Comparison of ENCODE assay signal across 10 cellular contexts in the genomic region with DNA sequence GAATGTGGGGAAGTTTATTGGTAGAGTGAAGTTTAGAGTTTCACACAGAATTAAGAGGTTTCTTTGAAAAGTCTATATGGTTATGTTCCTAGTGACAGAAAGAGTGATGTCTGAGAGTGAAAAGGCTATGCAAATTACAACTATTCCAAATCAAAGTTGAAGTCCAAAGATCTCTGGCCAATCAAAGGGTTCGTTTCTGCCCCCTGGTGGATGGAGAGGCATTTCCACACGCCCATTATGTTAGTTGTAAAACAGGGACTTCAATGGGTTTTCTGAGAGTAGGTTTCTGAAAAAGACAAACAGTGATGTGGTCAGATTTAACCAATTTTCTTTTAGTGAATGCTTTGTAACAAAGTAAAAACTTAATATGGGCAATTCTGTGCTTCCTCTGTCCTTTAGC.
DNase-seq lines count a peak whose midpoint lies in the region; ATAC-seq and TF ChIP-seq lines count a peak whose summit lies in the region.
"Had no signal": no experiment of that assay in that cellular context is flagged by ENCODE, and none has a peak within 500 bp of the region (broad histone marks: within the 10 kb centered on the region; RNA-seq: fewer than 3 reads in every experiment).

No MANE protein-coding gene starts in this region.

- ATAC-seq in HG03159 (IDR thresholded peaks at IDR 0.05; ENCODE audit: unreplicated experiment) (peak; percentile 66), lower lobe of right lung (peak in 1 of 2 donors; percentile 43)

- no peak overlapping the region for H2BK12ac ChIP-seq in neuronal stem cell (ENCODE audit: low read length)

- TF ChIP-seq CTCF in AG09309 (IDR thresholded peaks at IDR 0.05; ENCODE audit: control insufficient read depth, insufficient read depth, low read depth, low read length, missing control alignments) (peak; percentile 7), GM12865 (IDR thresholded peaks at IDR 0.05; ENCODE audit: insufficient read depth, low read depth, low read length, missing control alignments) (peak; percentile 63), WERI-Rb-1 (IDR thresholded peaks at IDR 0.05; ENCODE audit: low read depth, low read length) (peak; percentile 54; the same call in 1 of the 2 replicates), lower lobe of right lung (IDR thresholded peaks at IDR 0.05) (peak; percentile 63)

- H3K27ac ChIP-seq in WERI-Rb-1 (no peak overlapping the region), lower lobe of right lung (no peak overlapping the region), neuronal stem cell (replicated peaks; ENCODE audit: low read length) (no peak overlapping the region)
- H3K27ac ChIP-seq: HL-60 had no signal

- no peak overlapping the region for H3K4ac ChIP-seq in neuronal stem cell (ENCODE audit: low read length)

- H3K4me3 ChIP-seq in AG09309 (ENCODE audit: control insufficient read depth, low read depth, low read length) = no peak overlapping the region
- no peak overlapping the region for H3K4me3 ChIP-seq in GM12865 (ENCODE audit: low read depth, low read length)
- H3K4me3 ChIP-seq in WERI-Rb-1 (ENCODE audit: low read depth, low read length) = no peak overlapping the region
- H3K4me3 ChIP-seq in lower lobe of right lung = no peak overlapping the region
- no peak overlapping the region for H3K4me3 ChIP-seq in neuronal stem cell (ENCODE audit: low read length in 2 of 2)

- no peaks in the 10 kb centered on the region for H3K4me1 ChIP-seq in lower lobe of right lung
- H3K4me1 ChIP-seq in neuronal stem cell (ENCODE audit: control insufficient read depth in 2 of 2, insufficient read depth in 1 of 2, low read depth in 1 of 2, low read length in 2 of 2) = peaks cover 7 to 24% of the 10 kb centered on the region in 2 donors

- H2AK5ac ChIP-seq in neuronal stem cell (ENCODE audit: low read depth, low read length) = no peak overlapping the region

- peaks cover 56% of the 10 kb centered on the region for H3K27me3 ChIP-seq in WERI-Rb-1 (ENCODE audit: insufficient read depth, low read depth, severe bottlenecking)
- H3K27me3 ChIP-seq in lower lobe of right lung (ENCODE audit: low read depth) = no peaks in the 10 kb centered on the region
- no peaks in the 10 kb centered on the region for H3K27me3 ChIP-seq in neuronal stem cell (ENCODE audit: control insufficient read depth in 3 of 3, insufficient read depth in 3 of 3, low read depth in 1 of 3, low read length in 3 of 3)

- no peaks in the 10 kb centered on the region for H3K9me3 Mint-ChIP-seq in activated T-helper 2 cell treated with anti-CD3 and anti-CD28 coated beads, Interferon-gamma antibody, Interleukin-2, Interleukin-4, amounts not matched to agents 10 μg/mL and 5 μg/mL and 100 μg/mL, durations not matched to agents 14 hours and 24 hours and 36 hours

- H3K4me3 Mint-ChIP-seq in activated T-helper 2 cell treated with anti-CD3 and anti-CD28 coated beads, Interferon-gamma antibody, Interleukin-2, Interleukin-4, amounts not matched to agents 10 μg/mL and 5 μg/mL and 100 μg/mL, durations not matched to agents 14 hours and 24 hours and 36 hours (ENCODE audit: low read depth) = no peak overlapping the region
- H3K4me3 Mint-ChIP-seq: central memory CD8-positive, alpha-beta T cell had no signal

- no peaks in the 10 kb centered on the region for H3K36me3 ChIP-seq in WERI-Rb-1
- no peaks in the 10 kb centered on the region for H3K36me3 ChIP-seq in lower lobe of right lung
- H3K36me3 ChIP-seq in neuronal stem cell (replicated peaks in 1 of 2; ENCODE audit: control insufficient read depth in 2 of 2, insufficient read depth in 2 of 2, low read length in 2 of 2) = no peaks in the 10 kb centered on the region

- H2BK5ac ChIP-seq in neuronal stem cell (ENCODE audit: low read length) = no peak overlapping the region

- H2BK120ac ChIP-seq in neuronal stem cell (ENCODE audit: low read depth, low read length) = no peak overlapping the region

- intact Hi-C loops in lower lobe of right lung (cut with DNase I) = no loop called here
- intact Hi-C loops in activated T-helper 2 cell treated with anti-CD3 and anti-CD28 coated beads, Interferon-gamma antibody, Interleukin-2, Interleukin-4, amounts not matched to agents 10 μg/mL and 5 μg/mL and 100 μg/mL, durations not matched to agents 14 hours and 24 hours and 36 hours (cut with micrococcal nuclease) = loop anchor here (5.0 kb wide), 1 partner anchor 1250 kb away; no protein-coding TSS in a partner anchor

- H3K14ac ChIP-seq in neuronal stem cell (ENCODE audit: low read length) = no peak overlapping the region

- H3K27ac Mint-ChIP-seq in activated T-helper 2 cell treated with anti-CD3 and anti-CD28 coated beads, Interferon-gamma antibody, Interleukin-2, Interleukin-4, amounts not matched to agents 10 μg/mL and 5 μg/mL and 100 μg/mL, durations not matched to agents 14 hours and 24 hours and 36 hours = no peak overlapping the region

- no peak overlapping the region for H3K4me2 ChIP-seq in neuronal stem cell (ENCODE audit: insufficient read depth, low read length, poor library complexity, severe bottlenecking)

- H2AFZ ChIP-seq in neuronal stem cell (ENCODE audit: low read length) = no peak overlapping the region

- WGBS in neuronal stem cell (ENCODE audit: extremely low coverage in 2 of 2, insufficient read length in 2 of 2, insufficient replicate concordance in 1 of 2), 2 donors = no CpG with 5 or more reads among the region's 2 CpGs

- no peaks in the 10 kb centered on the region for H3K79me1 ChIP-seq in neuronal stem cell (ENCODE audit: low read depth, low read length)

- no peak overlapping the region for H3K9ac ChIP-seq in neuronal stem cell (ENCODE audit: low read depth, low read length, poor library complexity)

- H3K23ac ChIP-seq in neuronal stem cell (ENCODE audit: low read depth, low read length, poor library complexity) = no peak overlapping the region

- H3K9me3 ChIP-seq in WERI-Rb-1 (ENCODE audit: severe bottlenecking) (no peaks in the 10 kb centered on the region), lower lobe of right lung (no peaks in the 10 kb centered on the region), neuronal stem cell (replicated peaks in 1 of 2; ENCODE audit: control insufficient read depth in 2 of 2, insufficient read depth in 1 of 2, low read depth in 1 of 2, low read length in 2 of 2) (no peaks in the 10 kb centered on the region)

- no peaks in the 10 kb centered on the region for H3K36me3 Mint-ChIP-seq in activated T-helper 2 cell treated with anti-CD3 and anti-CD28 coated beads, Interferon-gamma antibody, Interleukin-2, Interleukin-4, amounts not matched to agents 10 μg/mL and 5 μg/mL and 100 μg/mL, durations not matched to agents 14 hours and 24 hours and 36 hours (ENCODE audit: low read depth)

- H3K27me3 Mint-ChIP-seq in activated T-helper 2 cell treated with anti-CD3 and anti-CD28 coated beads, Interferon-gamma antibody, Interleukin-2, Interleukin-4, amounts not matched to agents 10 μg/mL and 5 μg/mL and 100 μg/mL, durations not matched to agents 14 hours and 24 hours and 36 hours (ENCODE audit: low read depth) = no peaks in the 10 kb centered on the region
- H3K27me3 Mint-ChIP-seq: central memory CD8-positive, alpha-beta T cell had no signal

- no peak overlapping the region for H3K18ac ChIP-seq in neuronal stem cell (ENCODE audit: low read length)

- no peaks in the 10 kb centered on the region for H3K4me1 Mint-ChIP-seq in activated T-helper 2 cell treated with anti-CD3 and anti-CD28 coated beads, Interferon-gamma antibody, Interleukin-2, Interleukin-4, amounts not matched to agents 10 μg/mL and 5 μg/mL and 100 μg/mL, durations not matched to agents 14 hours and 24 hours and 36 hours (ENCODE audit: low read depth)
- H3K4me1 Mint-ChIP-seq: central memory CD8-positive, alpha-beta T cell had no signal

- H4K91ac ChIP-seq in neuronal stem cell (ENCODE audit: low read depth, low read length, poor library complexity) = no peak overlapping the region

- DNase-seq in AG09309 (ENCODE audit: low read depth) (no peak), GM12865 (ENCODE audit: low read depth) (peak; percentile 32), WERI-Rb-1 (no peak), lower lobe of right lung (no peak), ecto neural progenitor cell (ENCODE audit: low spot score) (no peak), neuronal stem cell (ENCODE audit: low spot score) (no peak)
- DNase-seq in activated T-helper 2 cell treated with anti-CD3 and anti-CD28 coated beads, Interferon-gamma antibody, Interleukin-2, Interleukin-4, amounts not matched to agents 10 μg/mL and 5 μg/mL and 100 μg/mL, durations not matched to agents 14 hours and 24 hours and 36 hours (ENCODE audit: low spot score) = no peak

- H4K8ac ChIP-seq in neuronal stem cell (ENCODE audit: low read depth, low read length) = no peak overlapping the region

- no peak overlapping the region for H2BK15ac ChIP-seq in neuronal stem cell (ENCODE audit: low read length)

Comparison
In these comparisons a context has a peak if more than half of its experiments do, and no peak if none do; other contexts are left out.
1. CTCF ChIP-seq: peak in every context shown above with its lines; median percentile 63 in GM12865; 63 in lower lobe of right lung; 54 in WERI-Rb-1; 7 in AG09309.